Comparison of ENCODE assay signal across 1 cellular context in the genomic region with DNA sequence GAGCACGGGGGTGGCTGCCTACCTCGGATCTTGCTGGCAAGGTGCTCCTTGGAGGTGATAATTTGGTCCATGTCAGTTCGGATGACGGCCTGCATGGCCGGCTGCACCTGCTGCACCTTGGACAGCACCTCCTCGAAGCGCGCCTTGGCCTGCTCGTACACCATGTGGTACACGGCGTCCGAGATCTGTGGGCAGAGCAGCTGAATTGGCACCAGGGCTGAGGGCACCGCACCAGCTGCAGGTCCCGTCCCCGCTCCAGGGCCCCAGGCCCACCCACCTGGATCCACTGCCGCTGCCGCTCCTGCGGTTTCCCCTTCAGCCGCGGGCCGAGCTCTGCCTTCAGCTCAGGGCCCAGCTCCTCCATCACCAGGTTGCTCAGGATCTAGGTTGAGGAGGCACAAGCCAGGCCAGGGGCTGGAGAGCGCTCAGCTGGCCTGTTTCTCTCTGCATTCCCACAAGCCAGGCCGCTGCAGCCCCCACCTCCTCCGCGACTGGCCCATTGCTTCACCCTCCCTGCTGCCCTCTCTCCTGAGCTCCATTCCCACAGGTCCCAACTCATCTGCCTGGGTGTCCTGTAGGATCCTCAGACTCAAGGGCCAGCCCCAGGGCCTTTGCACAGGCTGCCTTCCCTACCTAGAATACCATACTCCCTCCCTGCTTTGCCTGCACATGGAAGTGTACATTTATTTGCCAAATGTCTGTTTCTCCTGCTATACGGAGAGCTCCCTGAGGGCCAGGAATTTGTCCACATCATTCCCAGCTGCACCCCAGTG.
A peak's percentile ranks its signal among the peaks of the same experiment; 100 is the strongest.
TF ChIP-seq lines count a peak whose summit lies in the region.

No MANE protein-coding gene starts in this region.

TF ChIP-seq in K562, 482 proteins besides CTCF, POLR2A, EP300 and RAD21:
- TF ChIP-seq RBM25 (IDR thresholded peaks at IDR 0.05; ENCODE audit: low read depth, low read length, severe bottlenecking), result peak; percentile 30
- TF ChIP-seq TARDBP (IDR thresholded peaks at IDR 0.05), result no peak
- TF ChIP-seq CBX2 (IDR thresholded peaks at IDR 0.05; ENCODE audit: insufficient read depth, low read length, poor library complexity, severe bottlenecking), result no peak
